22 cellular contexts compared by ENCODE assay signal in genomic region chr11:44834846-44835245, GRCh38.
A peak's percentile ranks its signal among the peaks of the same experiment; 100 is the strongest.
DNase-seq lines count a peak whose midpoint lies in the region; ATAC-seq and TF ChIP-seq lines count a peak whose summit lies in the region.
"Had no signal": no experiment of that assay in that cellular context is flagged by ENCODE, and none has a peak within 500 bp of the region (broad histone marks: within the 10 kb centered on the region; RNA-seq: fewer than 3 reads in every experiment).

No MANE protein-coding gene starts in this region.

- no peaks in the 10 kb centered on the region for H3K79me2 ChIP-seq in trophoblast cell (ENCODE audit: control insufficient read depth, insufficient read depth, low read length, poor library complexity)

- no peaks in the 10 kb centered on the region for H3K79me1 ChIP-seq in trophoblast cell (ENCODE audit: low read length)

- peak; percentile 42 for ATAC-seq in left ventricle myocardium superior
- ATAC-seq: CD8-positive, alpha-beta T cell had no signal

- no TSS peak for BruUV-seq in MCF 10A (replicated peaks; lab: Mats Ljungman, UMichigan)

- intact Hi-C loops in breast epithelium (cut with DNase I; ENCODE audit: low total_unique reads), result no loop called here
- intact Hi-C loops in MCF 10A (cut with micrococcal nuclease), result no loop called here
- intact Hi-C loops in left ventricle myocardium superior (cut with micrococcal nuclease), result no loop called here

- no peaks in the 10 kb centered on the region for H3K9me3 Mint-ChIP-seq in MCF 10A (ENCODE audit: unreplicated experiment)
- peaks cover 13% of the 10 kb centered on the region for H3K9me3 Mint-ChIP-seq in nephron
- no peaks in the 10 kb centered on the region for H3K9me3 Mint-ChIP-seq in type B pancreatic cell
- H3K9me3 Mint-ChIP-seq: activated naive CD4-positive, alpha-beta T cell treated with anti-CD3 and anti-CD28 coated beads, Interleukin-2, amount 50 U/mL, for 24 hours; CD8-positive, alpha-beta T cell; dendritic cell treated with granulocyte-macrophage colony-stimulating factor and Interleukin-4, amounts not matched to agents 40 ng/mL and 50 ng/mL, for 4 days; HFFc6; stimulated activated naive CD8-positive, alpha-beta T cell treated with anti-CD3 and anti-CD28 coated beads, Interleukin-15, Interleukin-2, amounts not matched to agents 100 ng/mL and 50 ng/mL, for 24 hours; T-helper 1 cell treated with Interleukin-12 subunit alpha and Interleukin-12 subunit beta and Interleukin-4 antibody, amounts not matched to agents 30 μg/mL and 1 μg/mL, for 36 hours had no signal

- DNase-seq in breast epithelium (ENCODE audit: low spot score in 2 of 2), result no peak
- no peak for DNase-seq in MCF 10A (ENCODE audit: unreplicated experiment)
- DNase-seq in left ventricle myocardium superior, result no peak
- no peak for DNase-seq in type B pancreatic cell (ENCODE audit: extremely low spot score, unreplicated experiment)
- no peak for DNase-seq in OCI-M1 (lab: John Stamatoyannopoulos, UW)
- DNase-seq in NCI-H1436 (lab: John Stamatoyannopoulos, UW), result no peak
- DNase-seq in trophoblast cell, result no peak
- DNase-seq: activated CD4-positive, alpha-beta T cell treated with anti-CD3 and anti-CD28 coated beads for 48 hours; CD8-positive, alpha-beta T cell; HFFc6; hippocampal formation; NCI-H1092 treated with DMSO at 0.1 percent for 48 hours; NCI-H1930 had no signal

- CTCF ChIA-PET in MCF 10A (lab: Yijun Ruan, JAX), result no interaction called here

- H3K27ac Mint-ChIP-seq in MCF 10A (ENCODE audit: low read depth, unreplicated experiment) (no peak overlapping the region), nephron (peak overlapping the region; percentile 97 to 100 (median 99)), type B pancreatic cell (peak overlapping the region; percentile 98)
- H3K27ac Mint-ChIP-seq: activated naive CD4-positive, alpha-beta T cell treated with anti-CD3 and anti-CD28 coated beads, Interleukin-2, amount 50 U/mL, for 24 hours; CD8-positive, alpha-beta T cell; dendritic cell treated with granulocyte-macrophage colony-stimulating factor and Interleukin-4, amounts not matched to agents 40 ng/mL and 50 ng/mL, for 4 days; HFFc6; IgD-negative memory B cell; stimulated activated naive CD8-positive, alpha-beta T cell treated with anti-CD3 and anti-CD28 coated beads, Interleukin-15, Interleukin-2, amounts not matched to agents 100 ng/mL and 50 ng/mL, for 24 hours; T-helper 1 cell treated with Interleukin-12 subunit alpha and Interleukin-12 subunit beta and Interleukin-4 antibody, amounts not matched to agents 30 μg/mL and 1 μg/mL, for 36 hours had no signal

- H3K36me3 ChIP-seq in breast epithelium, result no peaks in the 10 kb centered on the region
- H3K36me3 ChIP-seq in trophoblast cell (ENCODE audit: control insufficient read depth in 1 of 2, insufficient read depth in 2 of 2, low read length in 2 of 2), result no peaks in the 10 kb centered on the region
- H3K36me3 ChIP-seq: tibial nerve had no signal

- TF ChIP-seq POLR2A in breast epithelium (IDR thresholded peaks at IDR 0.05), result no peak

- H3K4me1 Mint-ChIP-seq in MCF 10A (ENCODE audit: insufficient read depth, unreplicated experiment) (no peaks in the 10 kb centered on the region), nephron (peaks cover 50% of the 10 kb centered on the region), type B pancreatic cell (ENCODE audit: unreplicated experiment) (peaks cover 43% of the 10 kb centered on the region)
- H3K4me1 Mint-ChIP-seq: IgD-negative memory B cell had no signal

- no peak overlapping the region for H3K4ac ChIP-seq in trophoblast cell (ENCODE audit: low read depth, low read length)

- WGBS in trophoblast cell (ENCODE audit: extremely low coverage, insufficient coverage, insufficient read length), result no CpG with 5 or more reads among the region's 6 CpGs

- H3K4me1 ChIP-seq in breast epithelium (peaks cover 0 to 4% of the 10 kb centered on the region in 2 donors), trophoblast cell (ENCODE audit: control insufficient read depth in 1 of 2, insufficient read depth in 2 of 2, low read length in 2 of 2) (no peaks in the 10 kb centered on the region)

- no peak overlapping the region for H3K9ac ChIP-seq in trophoblast cell (ENCODE audit: low read length)

- H3K4me3 Mint-ChIP-seq in MCF 10A (ENCODE audit: unreplicated experiment), result no peak overlapping the region
- H3K4me3 Mint-ChIP-seq in nephron, result peak overlapping the region in 1 of 3 experiments; percentile 15
- peak overlapping the region; percentile 69 for H3K4me3 Mint-ChIP-seq in type B pancreatic cell
- H3K4me3 Mint-ChIP-seq: activated naive CD4-positive, alpha-beta T cell treated with anti-CD3 and anti-CD28 coated beads, Interleukin-2, amount 50 U/mL, for 24 hours; CD8-positive, alpha-beta T cell; dendritic cell treated with granulocyte-macrophage colony-stimulating factor and Interleukin-4, amounts not matched to agents 40 ng/mL and 50 ng/mL, for 4 days; HFFc6; IgD-negative memory B cell; stimulated activated naive CD8-positive, alpha-beta T cell treated with anti-CD3 and anti-CD28 coated beads, Interleukin-15, Interleukin-2, amounts not matched to agents 100 ng/mL and 50 ng/mL, for 24 hours; T-helper 1 cell treated with Interleukin-12 subunit alpha and Interleukin-12 subunit beta and Interleukin-4 antibody, amounts not matched to agents 30 μg/mL and 1 μg/mL, for 36 hours had no signal

- H3K9me3 ChIP-seq in breast epithelium, result no peaks in the 10 kb centered on the region
- H3K9me3 ChIP-seq in trophoblast cell (ENCODE audit: insufficient read depth, low read depth, low read length), result no peaks in the 10 kb centered on the region
- H3K9me3 ChIP-seq: tibial nerve had no signal

- POLR2A ChIA-PET in MCF 10A (lab: Yijun Ruan, JAX), result no interaction called here

- H3K27me3 ChIP-seq in breast epithelium (no peaks in the 10 kb centered on the region), trophoblast cell (ENCODE audit: insufficient read depth, low read length) (no peaks in the 10 kb centered on the region)
- H3K27me3 ChIP-seq: tibial nerve had no signal

- H3K14ac ChIP-seq in trophoblast cell (ENCODE audit: low read length), result no peak overlapping the region

- H3K18ac ChIP-seq in trophoblast cell (ENCODE audit: low read length), result no peak overlapping the region

- H3K4me3 ChIP-seq in breast epithelium, result no peak overlapping the region
- H3K4me3 ChIP-seq in trophoblast cell (ENCODE audit: low read depth, low read length), result no peak overlapping the region
- H3K4me3 ChIP-seq: SK-N-MC, tibial nerve had no signal

- no peak overlapping the region for H4K8ac ChIP-seq in trophoblast cell (ENCODE audit: low read depth, low read length)

- no peak overlapping the region for H3K4me2 ChIP-seq in trophoblast cell (ENCODE audit: low read length)

- TF ChIP-seq CTCF in breast epithelium (IDR thresholded peaks at IDR 0.05) (no peak), MCF 10A (IDR thresholded peaks at IDR 0.05; ENCODE audit: unreplicated experiment) (no peak), nephron (IDR thresholded peaks at IDR 0.05; ENCODE audit: unreplicated experiment in 3 of 3) (no peak), type B pancreatic cell (conservative IDR thresholded peaks at IDR 0.05) (no peak)

- H3K36me3 Mint-ChIP-seq in MCF 10A (ENCODE audit: insufficient read depth, unreplicated experiment), result no peaks in the 10 kb centered on the region
- peaks cover 15% of the 10 kb centered on the region for H3K36me3 Mint-ChIP-seq in nephron (ENCODE audit: low read depth)
- peaks cover 12% of the 10 kb centered on the region for H3K36me3 Mint-ChIP-seq in type B pancreatic cell
- H3K36me3 Mint-ChIP-seq: CD8-positive, alpha-beta T cell had no signal

- peak overlapping the region; percentile 61 to 63 for H3K27ac ChIP-seq in breast epithelium
- H3K27ac ChIP-seq in trophoblast cell (ENCODE audit: low read depth, low read length), result no peak overlapping the region
- H3K27ac ChIP-seq: 22Rv1, SK-N-MC had no signal

- H3K27me3 Mint-ChIP-seq in MCF 10A (ENCODE audit: insufficient read depth, unreplicated experiment) (peaks cover 30% of the 10 kb centered on the region), nephron (ENCODE audit: low read depth) (no peaks in the 10 kb centered on the region), type B pancreatic cell (no peaks in the 10 kb centered on the region)
- H3K27me3 Mint-ChIP-seq: activated naive CD4-positive, alpha-beta T cell treated with anti-CD3 and anti-CD28 coated beads, Interleukin-2, amount 50 U/mL, for 24 hours had no signal

- no peak overlapping the region for H4K91ac ChIP-seq in trophoblast cell (ENCODE audit: low read depth, low read length)

- no peak overlapping the region for H4K12ac ChIP-seq in trophoblast cell (ENCODE audit: low read depth, low read length)

- no peak overlapping the region for H2AFZ ChIP-seq in trophoblast cell (ENCODE audit: insufficient read depth, low read length, poor library complexity)

- no peak overlapping the region for H2AK5ac ChIP-seq in trophoblast cell (ENCODE audit: low read length)

- no peak overlapping the region for H3K23ac ChIP-seq in trophoblast cell (ENCODE audit: low read length)

- no peak overlapping the region for H2BK12ac ChIP-seq in trophoblast cell (ENCODE audit: low read length)

- no peak overlapping the region for H2BK120ac ChIP-seq in trophoblast cell (ENCODE audit: insufficient read depth, low read length, poor library complexity)

- no peak overlapping the region for H2BK5ac ChIP-seq in trophoblast cell (ENCODE audit: low read depth, low read length, poor library complexity)
